ENCODE assay signal across 18 cellular contexts in the genomic region with DNA sequence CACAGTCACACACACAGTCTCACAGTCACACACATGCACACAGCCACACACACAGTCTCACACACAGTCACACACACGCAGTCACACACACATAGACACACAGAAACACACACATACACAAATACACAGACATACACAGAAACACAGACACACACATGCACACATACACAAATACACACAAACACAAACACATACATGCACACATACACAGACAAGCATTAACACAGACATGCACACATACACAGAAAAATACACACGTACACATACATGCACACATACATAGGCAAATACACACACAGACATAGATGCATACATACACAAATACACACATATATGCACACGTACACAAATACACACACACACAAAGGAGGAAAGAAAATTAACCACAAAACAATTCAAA.
DNase-seq lines count a peak whose midpoint lies in the region; ATAC-seq, FAIRE-seq and TF ChIP-seq lines count a peak whose summit lies in the region.
"Had no signal": no experiment of that assay in that cellular context is flagged by ENCODE, and none has a peak within 500 bp of the region (broad histone marks: within the 10 kb centered on the region; RNA-seq: fewer than 3 reads in every experiment).

No MANE protein-coding gene starts in this region.

- H3K36me3 ChIP-seq in K562 (ENCODE audit: control insufficient read depth, insufficient read depth, low read length), result no peaks in the 10 kb centered on the region
- H3K36me3 ChIP-seq: BE2C, HAP-1 had no signal

- H2AFZ ChIP-seq in K562 (ENCODE audit: low read depth, low read length), result no peak overlapping the region

- no peaks in the 10 kb centered on the region for H4K20me1 ChIP-seq in K562 (replicated peaks; ENCODE audit: control insufficient read depth, insufficient read depth, low read length)

- no peaks in the 10 kb centered on the region for H3K36me3 Mint-ChIP-seq in nephron progenitor cell (ENCODE audit: low read depth)
- H3K36me3 Mint-ChIP-seq: CD4-positive, CD25-positive, alpha-beta regulatory T cell; CD8-positive, alpha-beta memory T cell had no signal

- TF ChIP-seq RAD21 in K562 (CRISPR knock-in tag; conservative IDR thresholded peaks at IDR 0.05 in 1 of 2, IDR thresholded peaks at IDR 0.05 in 1 of 2), result no peak

- FAIRE-seq in HTR-8/SVneo (lab: Jason Lieb, UNC), result peak; percentile 95
- FAIRE-seq in K562 (lab: Jason Lieb, UNC), result peak; percentile 19
- FAIRE-seq: GM12878, GM19239 had no signal

- TF ChIP-seq POLR2A in K562 (conservative IDR thresholded peaks at IDR 0.05), result no peak

- no peaks in the 10 kb centered on the region for H3K4me1 ChIP-seq in K562 (replicated peaks in 1 of 2; ENCODE audit: control insufficient read depth in 2 of 2, insufficient read depth in 2 of 2, low read length in 2 of 2)
- H3K4me1 ChIP-seq: BE2C, HAP-1 had no signal

- H3K4me1 Mint-ChIP-seq in nephron progenitor cell, result peaks cover 8% of the 10 kb centered on the region
- H3K4me1 Mint-ChIP-seq: CD4-positive, CD25-positive, alpha-beta regulatory T cell; CD8-positive, alpha-beta memory T cell had no signal

- no peak overlapping the region for H3K4me3 Mint-ChIP-seq in nephron progenitor cell
- H3K4me3 Mint-ChIP-seq: CD8-positive, alpha-beta memory T cell had no signal

- no peaks in the 10 kb centered on the region for H3K9me3 Mint-ChIP-seq in nephron progenitor cell
- H3K9me3 Mint-ChIP-seq: CD8-positive, alpha-beta memory T cell had no signal

- POLR2A ChIA-PET in K562 (lab: Yijun Ruan, JAX), result no interaction called here

- no TSS peak for BruUV-seq in K562 (replicated peaks; lab: Mats Ljungman, UMichigan)

- no peak for TF ChIP-seq EP300 in K562 (IDR thresholded peaks at IDR 0.05; ENCODE audit: low read length)

- H3K9me1 ChIP-seq in K562 (ENCODE audit: control insufficient read depth, insufficient read depth, low read length), result no peaks in the 10 kb centered on the region

- no peak overlapping the region for H3K9ac ChIP-seq in K562 (ENCODE audit: insufficient read depth in 1 of 2, low read depth in 2 of 2, low read length in 2 of 2)

- DNase-seq in HTR-8/SVneo (ENCODE audit: insufficient read length, low spot score), result no peak
- no peak for DNase-seq in K562 (ENCODE audit: extremely low read depth in 1 of 4, low spot score in 3 of 4)
- DNase-seq in nephron progenitor cell, result no peak
- no peak for DNase-seq in globus pallidus (ENCODE audit: low spot score)
- DNase-seq in hippocampal formation (lab: John Stamatoyannopoulos, UW), result no peak
- DNase-seq in AML-193 (lab: John Stamatoyannopoulos, UW), result no peak
- DNase-seq: BE2C; C1 segment of cervical spinal cord; CD4-positive, CD25-positive, alpha-beta regulatory T cell; CD8-positive, alpha-beta memory T cell; COR-L47; DMS 273 treated with DMSO at 0.1 percent for 48 hours; DMS53; DND-41; EL had no signal

- 0% methylated on average over 3 of the region's 3 CpGs for WGBS in K562 (ENCODE audit: insufficient coverage, low coverage, missing lambda C conversion rate)

- no peaks in the 10 kb centered on the region for H3K27me3 ChIP-seq in K562 (ENCODE audit: control insufficient read depth in 2 of 2, insufficient read depth in 2 of 2, low read length in 2 of 2)
- H3K27me3 ChIP-seq: BE2C had no signal

- no peak for ATAC-seq in K562
- ATAC-seq: GM12878 had no signal

- H3K4me3 ChIP-seq in K562, result no peak overlapping the region
- H3K4me3 ChIP-seq: GM12878, HAP-1 had no signal

- TF ChIP-seq CTCF in K562 (IDR thresholded peaks at IDR 0.05 in 2 of 3, conservative IDR thresholded peaks at IDR 0.05 in 1 of 3; ENCODE audit: insufficient read depth in 2 of 3, low read depth in 1 of 3, low read length in 3 of 3) (no peak), nephron progenitor cell (IDR thresholded peaks at IDR 0.05) (no peak)

- peak overlapping the region; percentile 2 for H3K27ac Mint-ChIP-seq in nephron progenitor cell
- H3K27ac Mint-ChIP-seq: CD4-positive, CD25-positive, alpha-beta regulatory T cell; CD8-positive, alpha-beta memory T cell had no signal

- H3K27ac ChIP-seq in K562 (ENCODE audit: extremely low read depth, low read depth, low read length), result no peak overlapping the region

- CTCF ChIA-PET in K562 (lab: Yijun Ruan, JAX; ENCODE audit: low intra/inter-chr PET ratio), result no interaction called here

- in situ Hi-C loops in K562 (cut with MboI), result no loop called here

- intact Hi-C loops in K562 (cut with micrococcal nuclease), result no loop called here

- H3K4me2 ChIP-seq in K562 (ENCODE audit: insufficient read depth, low read length), result no peak overlapping the region

- H3K27me3 Mint-ChIP-seq in nephron progenitor cell (ENCODE audit: low read depth, poor library complexity), result peaks cover 7% of the 10 kb centered on the region

- no peaks in the 10 kb centered on the region for H3K9me3 ChIP-seq in K562 (replicated peaks; ENCODE audit: control insufficient read depth, insufficient read depth, low read depth, low read length)
- H3K9me3 ChIP-seq: BE2C, HAP-1 had no signal

- no peaks in the 10 kb centered on the region for H3K79me2 ChIP-seq in K562 (ENCODE audit: control insufficient read depth, insufficient read depth, low read length)

TF ChIP-seq in K562, 482 proteins besides CTCF, POLR2A, EP300 and RAD21:
- TF ChIP-seq ZBTB26 (CRISPR knock-in tag; IDR thresholded peaks at IDR 0.05) (0 out of 2 replicates have a peak, but pooled peaks have one; percentile 22), C11orf30 (IDR thresholded peaks at IDR 0.05; ENCODE audit: low read depth) (no peak), KLF13 (tag; IDR thresholded peaks at IDR 0.05; ENCODE audit: borderline replicate concordance, low read depth) (no peak)
